8 cellular contexts compared by ENCODE assay signal in the genomic region with DNA sequence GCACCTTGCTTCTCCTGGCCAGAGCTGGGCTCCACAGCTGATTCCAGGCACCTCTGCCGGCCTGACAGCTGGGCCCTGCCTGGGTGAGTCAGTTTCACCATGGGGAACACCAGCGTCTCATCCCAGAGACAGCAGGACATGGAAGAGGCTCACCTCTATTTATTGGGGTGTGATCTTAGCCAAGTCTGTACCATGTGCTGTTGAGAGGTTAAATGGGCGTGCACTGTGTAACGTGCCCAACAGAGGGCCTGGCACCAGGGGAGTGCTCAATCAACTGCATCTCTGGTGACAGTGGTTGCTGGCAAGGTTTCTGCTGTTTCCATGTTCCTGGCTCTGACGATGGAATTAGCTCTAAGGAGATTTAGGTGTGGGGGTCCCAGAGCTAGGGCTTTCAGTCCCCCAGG. TPM values are rescaled to one million over a fixed set of nuclear protein-coding genes. Genes with fewer than 3 reads are reported as not detected.
DNase-seq lines count a peak whose midpoint lies in the region; ATAC-seq, FAIRE-seq and TF ChIP-seq lines count a peak whose summit lies in the region.

No MANE protein-coding gene starts in this region.

- intact Hi-C loops in PC-3 (cut with micrococcal nuclease) = loop anchor here (2.0 kb wide), 3 partner anchors 47 to 157 kb away; no protein-coding TSS in a partner anchor

- H3K36me3 ChIP-seq in PC-3 (ENCODE audit: low read depth, low read length) (no peaks in the 10 kb centered on the region), iPS-18a (ENCODE audit: control insufficient read depth, low read depth, low read length) (no peaks in the 10 kb centered on the region)

- H3K9ac ChIP-seq in PC-3 (ENCODE audit: low read length) (peak overlapping the region; percentile 54; the same call in 1 of the 2 replicates), iPS-18a (ENCODE audit: low read length) (no peak overlapping the region)

- POLR2A ChIA-PET in PC-3 (lab: Charles Lee; ENCODE audit: unreplicated experiment) = no interaction called here

- peak overlapping the region; percentile 65 for H3K27ac ChIP-seq in PC-3 (ENCODE audit: low read length)
- H3K27ac ChIP-seq in iPS-18a (ENCODE audit: low read length) = no peak overlapping the region

- H3K4me3 ChIP-seq in PC-3 (ENCODE audit: low read length) = peak overlapping the region; percentile 72
- H3K4me3 ChIP-seq in iPS-18a (ENCODE audit: low read length) = peak overlapping the region; percentile 77

- H3K9me3 ChIP-seq in PC-3 (ENCODE audit: low read length) (no peaks in the 10 kb centered on the region), iPS-18a (ENCODE audit: control insufficient read depth, low read depth, low read length) (no peaks in the 10 kb centered on the region)

- CTCF ChIA-PET in PC-3 (lab: Charles Lee) = interaction anchor here (0.6 kb wide), 2 partner anchors 421 to 715 kb away, joined by 3 to 5 read pairs; no protein-coding TSS in a partner anchor

- ATAC-seq in GM19468 (IDR thresholded peaks at IDR 0.05; ENCODE audit: extremely low read depth, unreplicated experiment) (peak; percentile 26), PC-3 (peak; percentile 76)

- peak overlapping the region; percentile 90 for H3K4me2 ChIP-seq in PC-3 (ENCODE audit: low read length)

- H3K27me3 Mint-ChIP-seq in activated naive CD4-positive, alpha-beta T cell treated with anti-CD3 and anti-CD28 coated beads, Interleukin-2, amount 50 U/mL, for 24 hours = no peaks in the 10 kb centered on the region

- H3K4me1 ChIP-seq in PC-3 (ENCODE audit: insufficient read depth, low read length) = peaks cover 22% of the 10 kb centered on the region
- peaks cover 5% of the 10 kb centered on the region for H3K4me1 ChIP-seq in iPS-18a (ENCODE audit: control insufficient read depth, low read depth, low read length)

- no peaks in the 10 kb centered on the region for H4K20me1 ChIP-seq in PC-3 (ENCODE audit: low read length)

- peak overlapping the region; percentile 59 for H3K27ac Mint-ChIP-seq in activated naive CD4-positive, alpha-beta T cell treated with anti-CD3 and anti-CD28 coated beads, Interleukin-2, amount 50 U/mL, for 24 hours

- no peaks in the 10 kb centered on the region for H3K9me2 ChIP-seq in PC-3 (replicated peaks; ENCODE audit: low read length)

- H3K4me1 Mint-ChIP-seq in activated naive CD4-positive, alpha-beta T cell treated with anti-CD3 and anti-CD28 coated beads, Interleukin-2, amount 50 U/mL, for 24 hours = peaks cover 25% of the 10 kb centered on the region

- FAIRE-seq in D721Med (lab: Jason Lieb, UNC) = no peak

- no TSS peak for BruUV-seq in PC-3 (replicated peaks; lab: Mats Ljungman, UMichigan)

- peak overlapping the region; percentile 93 for H3K4me3 Mint-ChIP-seq in activated naive CD4-positive, alpha-beta T cell treated with anti-CD3 and anti-CD28 coated beads, Interleukin-2, amount 50 U/mL, for 24 hours

- H2AFZ ChIP-seq in PC-3 (ENCODE audit: low read length) = peak overlapping the region; percentile 75

- DNase-seq in D721Med (ENCODE audit: insufficient read length, low spot score) = no peak
- peak; percentile 53 for DNase-seq in HPDE6-E6E7 (ENCODE audit: extremely low spot score)
- peak; percentile 73 for DNase-seq in PC-3
- DNase-seq in stimulated activated CD4-positive, alpha-beta T cell treated with anti-CD3 and anti-CD28 coated beads, Interleukin-1b, Interleukin-23, amount 100 ng/mL, for 4 hours (ENCODE audit: low read depth in 2 of 2) = peak; percentile 15 to 39
- DNase-seq in cerebellum (ENCODE audit: low spot score) = no peak

- H3K9me3 Mint-ChIP-seq in activated naive CD4-positive, alpha-beta T cell treated with anti-CD3 and anti-CD28 coated beads, Interleukin-2, amount 50 U/mL, for 24 hours = no peaks in the 10 kb centered on the region

- no peaks in the 10 kb centered on the region for H3K36me3 Mint-ChIP-seq in activated naive CD4-positive, alpha-beta T cell treated with anti-CD3 and anti-CD28 coated beads, Interleukin-2, amount 50 U/mL, for 24 hours

- H3F3A ChIP-seq in PC-3 (ENCODE audit: low read length, unreplicated experiment) = no peaks in the 10 kb centered on the region

- TF ChIP-seq CTCF in D721Med (IDR thresholded peaks at IDR 0.05; ENCODE audit: insufficient read depth, missing control alignments) (peak; percentile 13), PC-3 (conservative IDR thresholded peaks at IDR 0.05; ENCODE audit: low read depth, low read length) (peak; percentile 43; the same call in 1 of the 2 replicates)

- no peaks in the 10 kb centered on the region for H3K79me2 ChIP-seq in PC-3 (ENCODE audit: low read length)

- no peaks in the 10 kb centered on the region for H3K27me3 ChIP-seq in PC-3 (ENCODE audit: low read length)
- H3K27me3 ChIP-seq in iPS-18a (ENCODE audit: control insufficient read depth, insufficient read depth, low read length) = peaks cover 5% of the 10 kb centered on the region

RNA-seq across cellular contexts. Expression of a gene that starts 0.9 kb away (rescaled TPM):
- total RNA-seq in PC-3 (2014; rRNA removed) = 9.6 and 11.6 TPM in 2 replicates
- 10.1 TPM for total RNA-seq in cerebellum

RNA-seq across cellular contexts. Expression of a gene that starts 23.6 kb away (rescaled TPM):
- total RNA-seq in PC-3 (2014; rRNA removed) (13.8 and 28.1 TPM in 2 replicates), cerebellum (0.64 TPM)

Comparison
In these comparisons a context has a peak if more than half of its experiments do, and no peak if none do; other contexts are left out.
1. DNase-seq: peak in HPDE6-E6E7 (single experiment), PC-3 (single experiment) and stimulated activated CD4-positive, alpha-beta T cell treated with anti-CD3 and anti-CD28 coated beads, Interleukin-1b, Interleukin-23, amount 100 ng/mL, for 4 hours (2 of 2); none in D721Med (single experiment) and cerebellum (single experiment).